In the genomic region with DNA sequence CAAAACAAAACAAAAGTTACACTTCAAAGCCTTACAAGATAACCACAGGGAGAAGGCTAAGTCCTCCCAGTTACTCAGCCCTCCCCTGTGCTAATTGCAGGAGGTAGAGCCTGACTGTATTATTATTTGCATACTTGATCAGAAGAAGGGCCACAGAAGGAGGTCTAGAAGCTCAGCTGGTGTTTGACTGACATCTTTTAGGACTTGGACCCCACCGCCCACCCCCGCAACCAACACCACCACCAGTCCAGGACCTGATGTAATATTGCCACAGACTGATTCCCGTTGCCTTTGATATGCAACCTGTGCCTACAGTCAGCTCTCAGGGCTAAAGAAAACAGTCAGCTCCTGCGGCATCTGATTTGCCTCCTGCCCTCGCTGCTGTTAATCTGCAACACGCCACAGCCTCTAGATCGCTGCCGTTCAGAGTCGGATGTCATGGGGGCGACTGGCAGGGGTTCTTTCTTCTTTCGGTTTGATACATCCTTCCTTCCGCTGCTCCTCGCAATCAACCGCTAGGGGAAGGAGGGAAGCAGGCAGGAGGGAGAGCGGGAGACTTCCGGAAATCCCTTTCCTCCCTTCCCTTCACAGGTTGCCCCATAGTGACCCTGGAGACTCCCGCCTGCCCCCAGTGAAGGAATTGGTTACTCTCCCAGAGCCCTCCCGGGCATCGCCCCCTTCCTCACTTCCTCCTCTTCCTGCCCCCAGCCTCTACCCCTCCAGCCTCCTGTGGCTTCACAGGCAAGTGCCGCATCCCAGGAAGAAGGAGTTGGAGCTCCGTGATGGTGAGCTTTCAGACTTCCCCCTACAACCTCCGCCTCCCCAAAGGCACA, we compare ENCODE assay signal across 8 cellular contexts.
DNase-seq lines count a peak whose midpoint lies in the region; ATAC-seq and TF ChIP-seq lines count a peak whose summit lies in the region.

No MANE protein-coding gene starts in this region.

- peaks cover 5% of the 10 kb centered on the region for H3K27me3 ChIP-seq in osteoblast (ENCODE audit: insufficient read depth, low read length)

- peak; percentile 32 for DNase-seq in activated T-cell treated with anti-CD3 and anti-CD28 coated beads, Interleukin-2, amount 50 U/mL, for 24 hours
- no peak for DNase-seq in activated T-cell treated with anti-CD3 and anti-CD28 coated beads, Interleukin-2, amount 50 U/mL, for 1 hour
- DNase-seq in NB4 (ENCODE audit: low read depth): peak; percentile 11
- peak; percentile 2 for DNase-seq in activated effector memory CD4-positive, alpha-beta T cell treated with Interleukin-2 at 50 U/mL for 16 hours
- peak; percentile 48 for DNase-seq in Right ventricle myocardium superior
- peak; percentile 74 for DNase-seq in osteoblast (ENCODE audit: insufficient read length, low spot score, missing footprints)
- no peak for DNase-seq in GOT3 (lab: John Stamatoyannopoulos, UW)

- no peaks in the 10 kb centered on the region for H3K79me2 ChIP-seq in osteoblast (ENCODE audit: insufficient read depth, low read length)

- H3K4me2 ChIP-seq in osteoblast (ENCODE audit: insufficient read depth, low read length): peak overlapping the region; percentile 90

- TF ChIP-seq POLR2A in NB4 (IDR thresholded peaks at IDR 0.05; ENCODE audit: extremely low read depth, insufficient read length): no peak

- H3K9me3 Mint-ChIP-seq in activated T-cell treated with anti-CD3 and anti-CD28 coated beads, Interleukin-2, amount 50 U/mL, for 24 hours: peaks cover 2% of the 10 kb centered on the region

- POLR2A ChIA-PET in HEK293 (lab: Yijun Ruan, JAX): interaction anchor here (0.6 to 1.0 kb wide), 4 partner anchors 22 to 91 kb away, joined by 3 to 4 read pairs (median 4); a partner anchor contains a TSS

- peak overlapping the region; percentile 36 for H3K4me3 ChIP-seq in HEK293 (ENCODE audit: low read depth, low read length)
- H3K4me3 ChIP-seq in NB4 (ENCODE audit: low read depth, low read length): peak overlapping the region; percentile 6
- H3K4me3 ChIP-seq in osteoblast (ENCODE audit: insufficient read depth, low read length): peak overlapping the region; percentile 84

- H3K36me3 ChIP-seq in HEK293 (ENCODE audit: control insufficient read depth in 2 of 2, insufficient read depth in 1 of 2, low read length in 2 of 2) (no peaks in the 10 kb centered on the region), osteoblast (ENCODE audit: insufficient read depth, low read length) (no peaks in the 10 kb centered on the region)

- intact Hi-C loops in Right ventricle myocardium superior (cut with DNase I): no loop called here

- ATAC-seq in Right ventricle myocardium superior (ENCODE audit: poor library complexity): peak; percentile 85

- H3K4me1 ChIP-seq in HEK293 (ENCODE audit: control insufficient read depth, insufficient read depth, low read length): 0 out of 2 replicates have a peak, but pooled peaks cover 4% of the 10 kb centered on the region
- peaks cover 6% of the 10 kb centered on the region for H3K4me1 ChIP-seq in osteoblast (ENCODE audit: insufficient read depth, low read length)

- CTCF ChIA-PET in HEK293 (lab: Yijun Ruan, JAX): interaction anchor here (0.5 to 1.2 kb wide), 10 partner anchors 8 to 1253 kb away, joined by 3 to 6 read pairs (median 3); no protein-coding TSS in a partner anchor

- no peaks in the 10 kb centered on the region for H3K36me3 Mint-ChIP-seq in activated T-cell treated with anti-CD3 and anti-CD28 coated beads, Interleukin-2, amount 50 U/mL, for 24 hours (ENCODE audit: low read depth)

- TF ChIP-seq CTCF in HEK293 (tag by site-specific recombination; IDR thresholded peaks at IDR 0.05) (peak; percentile 84), NB4 (IDR thresholded peaks at IDR 0.05; ENCODE audit: low read depth, low read length) (no peak), osteoblast (IDR thresholded peaks at IDR 0.05; ENCODE audit: extremely low read depth, low read depth, low read length) (peak; percentile 63)

- H3K9me3 ChIP-seq in HEK293 (ENCODE audit: control insufficient read depth, insufficient read depth, low read depth, low read length) (no peaks in the 10 kb centered on the region), osteoblast (ENCODE audit: low read depth, low read length) (no peaks in the 10 kb centered on the region)

- H3K4me1 Mint-ChIP-seq in activated T-cell treated with anti-CD3 and anti-CD28 coated beads, Interleukin-2, amount 50 U/mL, for 24 hours (ENCODE audit: low read depth): peaks cover 20% of the 10 kb centered on the region

- H2AFZ ChIP-seq in osteoblast (ENCODE audit: low read length): peak overlapping the region; percentile 100

- peaks cover 19% of the 10 kb centered on the region for H3K27me3 Mint-ChIP-seq in activated T-cell treated with anti-CD3 and anti-CD28 coated beads, Interleukin-2, amount 50 U/mL, for 24 hours

- H3K4me3 Mint-ChIP-seq in activated T-cell treated with anti-CD3 and anti-CD28 coated beads, Interleukin-2, amount 50 U/mL, for 24 hours: peak overlapping the region; percentile 50

- H4K20me1 ChIP-seq in osteoblast (ENCODE audit: insufficient read depth, low read length): no peaks in the 10 kb centered on the region

- peak overlapping the region; percentile 68 for H3K27ac ChIP-seq in HEK293 (ENCODE audit: extremely low read depth, low read depth, low read length)
- H3K27ac ChIP-seq in osteoblast (ENCODE audit: low read depth, low read length): peak overlapping the region; percentile 20

- H3K27ac Mint-ChIP-seq in activated T-cell treated with anti-CD3 and anti-CD28 coated beads, Interleukin-2, amount 50 U/mL, for 24 hours: no peak overlapping the region

TF ChIP-seq in HEK293, 187 proteins besides CTCF, POLR2A, EP300 and RAD21 (continues in another document):
- TF ChIP-seq, protein P1, sequence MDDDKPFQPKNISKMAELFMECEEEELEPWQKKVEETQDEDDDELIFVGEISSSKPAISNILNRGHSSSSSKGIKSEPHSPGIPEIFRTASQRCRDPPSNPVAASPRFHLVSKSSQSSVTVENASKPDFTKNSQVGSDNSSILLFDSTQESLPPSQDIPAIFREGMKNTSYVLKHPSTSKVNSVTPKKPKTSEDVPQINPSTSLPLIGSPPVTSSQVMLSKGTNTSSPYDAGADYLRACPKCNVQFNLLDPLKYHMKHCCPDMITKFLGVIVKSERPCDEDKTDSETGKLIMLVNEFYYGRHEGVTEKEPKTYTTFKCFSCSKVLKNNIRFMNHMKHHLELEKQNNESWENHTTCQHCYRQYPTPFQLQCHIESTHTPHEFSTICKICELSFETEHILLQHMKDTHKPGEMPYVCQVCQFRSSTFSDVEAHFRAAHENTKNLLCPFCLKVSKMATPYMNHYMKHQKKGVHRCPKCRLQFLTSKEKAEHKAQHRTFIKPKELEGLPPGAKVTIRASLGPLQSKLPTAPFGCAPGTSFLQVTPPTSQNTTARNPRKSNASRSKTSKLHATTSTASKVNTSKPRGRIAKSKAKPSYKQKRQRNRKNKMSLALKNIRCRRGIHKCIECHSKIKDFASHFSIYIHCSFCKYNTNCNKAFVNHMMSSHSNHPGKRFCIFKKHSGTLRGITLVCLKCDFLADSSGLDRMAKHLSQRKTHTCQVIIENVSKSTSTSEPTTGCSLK (tag by site-specific recombination; IDR thresholded peaks at IDR 0.05): no peak
- TF ChIP-seq ZNF404 (tag by site-specific recombination; IDR thresholded peaks at IDR 0.05) (no peak), ZIC2 (tag by site-specific recombination; IDR thresholded peaks at IDR 0.05) (peak; percentile 97)
- TF ChIP-seq, protein P2, sequence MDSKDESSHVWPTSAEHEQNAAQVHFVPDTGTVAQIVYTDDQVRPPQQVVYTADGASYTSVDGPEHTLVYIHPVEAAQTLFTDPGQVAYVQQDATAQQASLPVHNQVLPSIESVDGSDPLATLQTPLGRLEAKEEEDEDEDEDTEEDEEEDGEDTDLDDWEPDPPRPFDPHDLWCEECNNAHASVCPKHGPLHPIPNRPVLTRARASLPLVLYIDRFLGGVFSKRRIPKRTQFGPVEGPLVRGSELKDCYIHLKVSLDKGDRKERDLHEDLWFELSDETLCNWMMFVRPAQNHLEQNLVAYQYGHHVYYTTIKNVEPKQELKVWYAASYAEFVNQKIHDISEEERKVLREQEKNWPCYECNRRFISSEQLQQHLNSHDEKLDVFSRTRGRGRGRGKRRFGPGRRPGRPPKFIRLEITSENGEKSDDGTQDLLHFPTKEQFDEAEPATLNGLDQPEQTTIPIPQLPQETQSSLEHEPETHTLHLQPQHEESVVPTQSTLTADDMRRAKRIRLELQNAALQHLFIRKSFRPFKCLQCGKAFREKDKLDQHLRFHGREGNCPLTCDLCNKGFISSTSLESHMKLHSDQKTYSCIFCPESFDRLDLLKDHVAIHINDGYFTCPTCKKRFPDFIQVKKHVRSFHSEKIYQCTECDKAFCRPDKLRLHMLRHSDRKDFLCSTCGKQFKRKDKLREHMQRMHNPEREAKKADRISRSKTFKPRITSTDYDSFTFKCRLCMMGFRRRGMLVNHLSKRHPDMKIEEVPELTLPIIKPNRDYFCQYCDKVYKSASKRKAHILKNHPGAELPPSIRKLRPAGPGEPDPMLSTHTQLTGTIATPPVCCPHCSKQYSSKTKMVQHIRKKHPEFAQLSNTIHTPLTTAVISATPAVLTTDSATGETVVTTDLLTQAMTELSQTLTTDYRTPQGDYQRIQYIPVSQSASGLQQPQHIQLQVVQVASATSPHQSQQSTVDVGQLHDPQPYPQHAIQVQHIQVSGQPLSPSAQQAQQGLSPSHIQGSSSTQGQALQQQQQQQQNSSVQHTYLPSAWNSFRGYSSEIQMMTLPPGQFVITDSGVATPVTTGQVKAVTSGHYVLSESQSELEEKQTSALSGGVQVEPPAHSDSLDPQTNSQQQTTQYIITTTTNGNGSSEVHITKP (tag by site-specific recombination; IDR thresholded peaks at IDR 0.05): peak; percentile 78
- TF ChIP-seq, protein P3, sequence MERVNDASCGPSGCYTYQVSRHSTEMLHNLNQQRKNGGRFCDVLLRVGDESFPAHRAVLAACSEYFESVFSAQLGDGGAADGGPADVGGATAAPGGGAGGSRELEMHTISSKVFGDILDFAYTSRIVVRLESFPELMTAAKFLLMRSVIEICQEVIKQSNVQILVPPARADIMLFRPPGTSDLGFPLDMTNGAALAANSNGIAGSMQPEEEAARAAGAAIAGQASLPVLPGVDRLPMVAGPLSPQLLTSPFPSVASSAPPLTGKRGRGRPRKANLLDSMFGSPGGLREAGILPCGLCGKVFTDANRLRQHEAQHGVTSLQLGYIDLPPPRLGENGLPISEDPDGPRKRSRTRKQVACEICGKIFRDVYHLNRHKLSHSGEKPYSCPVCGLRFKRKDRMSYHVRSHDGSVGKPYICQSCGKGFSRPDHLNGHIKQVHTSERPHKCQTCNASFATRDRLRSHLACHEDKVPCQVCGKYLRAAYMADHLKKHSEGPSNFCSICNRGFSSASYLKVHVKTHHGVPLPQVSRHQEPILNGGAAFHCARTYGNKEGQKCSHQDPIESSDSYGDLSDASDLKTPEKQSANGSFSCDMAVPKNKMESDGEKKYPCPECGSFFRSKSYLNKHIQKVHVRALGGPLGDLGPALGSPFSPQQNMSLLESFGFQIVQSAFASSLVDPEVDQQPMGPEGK (tag by site-specific recombination; IDR thresholded peaks at IDR 0.05): peak; percentile 85

Comparison
In these comparisons a context has a peak if more than half of its experiments do, and no peak if none do; other contexts are left out.
1. DNase-seq: peak in activated T-cell treated with anti-CD3 and anti-CD28 coated beads, Interleukin-2, amount 50 U/mL, for 24 hours (single experiment), NB4 (single experiment), activated effector memory CD4-positive, alpha-beta T cell treated with Interleukin-2 at 50 U/mL for 16 hours (single experiment), Right ventricle myocardium superior (single experiment) and osteoblast (single experiment); none in activated T-cell treated with anti-CD3 and anti-CD28 coated beads, Interleukin-2, amount 50 U/mL, for 1 hour (single experiment) and GOT3 (single experiment).
2. H3K4me3 ChIP-seq: peak in every context shown above with its lines; median percentile 84 in osteoblast; 36 in HEK293; 6 in NB4.